In genomic region chr2:24101992-24102391, GRCh38 we compare ENCODE assay signal across 29 cellular contexts. TPM values are rescaled to one million over a fixed set of nuclear protein-coding genes. Genes with fewer than 3 reads are reported as not detected.
"Had no signal": no experiment of that assay in that cellular context is flagged by ENCODE, and none has a peak within 500 bp of the region (broad histone marks: within the 10 kb centered on the region; RNA-seq: fewer than 3 reads in every experiment).

No MANE protein-coding gene starts in this region.

- DNase-seq: naive thymus-derived CD8-positive, alpha-beta T cell; nephron progenitor cell; nucleus accumbens; pancreas; right cardiac atrium; right lobe of liver; sigmoid colon; small intestine; stimulated activated CD4-positive, alpha-beta T cell treated with anti-CD3 and anti-CD28 coated beads, Interleukin-15, amount 100 ng/mL, for 24 hours; stimulated activated CD4-positive, alpha-beta T cell treated with anti-CD3 and anti-CD28 coated beads, Interleukin-2, amount 100 ng/mL, for 24 hours; stimulated activated CD4-positive, alpha-beta T cell treated with anti-CD3 and anti-CD28 coated beads, Interleukin-2, amount 100 ng/mL, for 48 hours; stimulated activated CD4-positive, alpha-beta T cell treated with anti-CD3 and anti-CD28 coated beads, Interleukin-4, amount 100 ng/mL, for 24 hours; stimulated activated naive CD4-positive, alpha-beta T cell; stimulated activated naive CD8-positive, alpha-beta T cell treated with anti-CD3 and anti-CD28 coated beads, Interleukin-15, amount 100 ng/mL, for 72 hours; stimulated activated naive CD8-positive, alpha-beta T cell treated with anti-CD3 and anti-CD28 coated beads, Interleukin-15, Interleukin-2, amounts not matched to agents 100 U/mL and 50 U/mL, for 24 hours; substantia nigra; testis; tibial artery; transverse colon; upper lobe of right lung; uterus had no signal

- ATAC-seq: naive thymus-derived CD8-positive, alpha-beta T cell; natural killer cell treated with Interleukin-12 subunit alpha and Interleukin-12 subunit beta and Interleukin-15 and Interleukin-18, amount 100 ng/mL, for 72 hours; pancreas; right cardiac atrium; right lobe of liver; stimulated activated memory B cell treated with anti-CD40 and anti-IgM and Interleukin-4, amounts not matched to agents 10 μg/mL and 1 μg/mL and 100 μg/mL, for 72 hours; stimulated activated naive CD8-positive, alpha-beta T cell treated with anti-CD3 and anti-CD28 coated beads, Interleukin-15, amount 100 ng/mL, for 72 hours; stimulated activated naive CD8-positive, alpha-beta T cell treated with anti-CD3 and anti-CD28 coated beads, Interleukin-15, Interleukin-2, amounts not matched to agents 100 U/mL and 50 U/mL, for 24 hours; upper lobe of right lung had no signal

- FAIRE-seq: pancreas, small intestine had no signal

- H3K4me3 Mint-ChIP-seq: naive thymus-derived CD8-positive, alpha-beta T cell; natural killer cell treated with Interleukin-12 subunit alpha and Interleukin-12 subunit beta and Interleukin-15 and Interleukin-18, amount 100 ng/mL, for 72 hours; nephron progenitor cell; neural crest cell; stimulated activated memory B cell treated with anti-CD40 and anti-IgM and Interleukin-4, amounts not matched to agents 10 μg/mL and 1 μg/mL and 100 μg/mL, for 72 hours; stimulated activated naive CD8-positive, alpha-beta T cell treated with anti-CD3 and anti-CD28 coated beads, Interleukin-15, amount 100 ng/mL, for 72 hours; type B pancreatic cell had no signal

- H3K27me3 ChIP-seq: neutrophil, pancreas, right lobe of liver, sigmoid colon, suprapubic skin, testis, tibial artery, transverse colon, upper lobe of right lung, uterus had no signal

- H3K4me1 ChIP-seq: pancreas, prostate gland, right lobe of liver, sigmoid colon, suprapubic skin, testis, tibial artery, transverse colon, upper lobe of right lung, uterus had no signal

- H3K36me3 ChIP-seq: pancreas, prostate gland, right lobe of liver, suprapubic skin, transverse colon, upper lobe of right lung, uterus had no signal

- H3K9me3 Mint-ChIP-seq: type B pancreatic cell had no signal

- H3K27ac ChIP-seq: neutrophil, pancreas, prostate gland, right lobe of liver, sigmoid colon, suprapubic skin, testis, tibial artery, transverse colon, upper lobe of right lung, uterus had no signal

- H3K4me3 ChIP-seq: pancreas, prostate gland, right lobe of liver, sigmoid colon, suprapubic skin, testis, tibial artery, transverse colon, upper lobe of right lung, uterus had no signal

- H3K9me3 ChIP-seq: neutrophil, pancreas, prostate gland, right lobe of liver, sigmoid colon, suprapubic skin, testis, upper lobe of right lung, uterus had no signal

- H3K27ac Mint-ChIP-seq: naive thymus-derived CD8-positive, alpha-beta T cell; nephron progenitor cell; stimulated activated memory B cell treated with anti-CD40 and anti-IgM and Interleukin-4, amounts not matched to agents 10 μg/mL and 1 μg/mL and 100 μg/mL, for 72 hours; stimulated activated naive CD8-positive, alpha-beta T cell treated with anti-CD3 and anti-CD28 coated beads, Interleukin-15, amount 100 ng/mL, for 72 hours; type B pancreatic cell had no signal

- H3K4me1 Mint-ChIP-seq: nephron progenitor cell; neural crest cell; stimulated activated naive CD8-positive, alpha-beta T cell treated with anti-CD3 and anti-CD28 coated beads, Interleukin-15, amount 100 ng/mL, for 72 hours had no signal

- H3K27me3 Mint-ChIP-seq: naive thymus-derived CD8-positive, alpha-beta T cell; natural killer cell treated with Interleukin-12 subunit alpha and Interleukin-12 subunit beta and Interleukin-15 and Interleukin-18, amount 100 ng/mL, for 72 hours; stimulated activated memory B cell treated with anti-CD40 and anti-IgM and Interleukin-4, amounts not matched to agents 10 μg/mL and 1 μg/mL and 100 μg/mL, for 72 hours; stimulated activated naive CD8-positive, alpha-beta T cell treated with anti-CD3 and anti-CD28 coated beads, Interleukin-15, amount 100 ng/mL, for 72 hours; type B pancreatic cell had no signal

RNA-seq across cellular contexts. Expression of gene PFN4, which starts 21.1 kb away (rescaled TPM):
- total RNA-seq: naive thymus-derived CD8-positive, alpha-beta T cell; skeletal muscle tissue had no signal
- polyA plus RNA-seq: naive thymus-derived CD8-positive, alpha-beta T cell had no signal
